In genomic region chr3:186255703-186256331, GRCh38 we compare ENCODE assay signal across 8 cellular contexts.
DNase-seq lines count a peak whose midpoint lies in the region; ATAC-seq, FAIRE-seq and TF ChIP-seq lines count a peak whose summit lies in the region.
"Had no signal": no experiment of that assay in that cellular context is flagged by ENCODE, and none has a peak within 500 bp of the region (broad histone marks: within the 10 kb centered on the region; RNA-seq: fewer than 3 reads in every experiment).

No MANE protein-coding gene starts in this region.

- WGBS in HepG2 (ENCODE audit: low lambda C conversion rate): 77% methylated on average over 19 of the region's 19 CpGs

- H3K4me3 ChIP-seq in Karpas-422 (ENCODE audit: low read length): no peak overlapping the region
- H3K4me3 ChIP-seq in osteoblast (ENCODE audit: insufficient read depth, low read length): no peak overlapping the region
- H3K4me3 ChIP-seq in HepG2 (replicated peaks in 1 of 3; ENCODE audit: insufficient read depth in 1 of 3, low read depth in 2 of 3, low read length in 3 of 3): no peak overlapping the region
- H3K4me3 ChIP-seq: ascending aorta had no signal

- H4K20me1 ChIP-seq in Karpas-422 (ENCODE audit: insufficient read depth, low read depth, low read length) (no peaks in the 10 kb centered on the region), osteoblast (ENCODE audit: insufficient read depth, low read length) (no peaks in the 10 kb centered on the region), HepG2 (ENCODE audit: insufficient read depth, low read length) (no peaks in the 10 kb centered on the region)

- H3K4me2 ChIP-seq in Karpas-422 (ENCODE audit: low read depth, low read length, poor library complexity, severe bottlenecking): peak overlapping the region; percentile 3
- no peak overlapping the region for H3K4me2 ChIP-seq in osteoblast (ENCODE audit: insufficient read depth, low read length)
- H3K4me2 ChIP-seq in HepG2 (ENCODE audit: low read depth, low read length): no peak overlapping the region

- CTCF ChIA-PET in MCF 10A (lab: Yijun Ruan, JAX) (interaction anchor here (0.7 to 5.7 kb wide), 3 partner anchors 30 to 285 kb away, joined by 3 to 107 read pairs (median 3); no protein-coding TSS in a partner anchor), HepG2 (lab: Yijun Ruan, JAX; ENCODE audit: low intra/inter-chr PET ratio, low total read pairs) (interaction anchor here (1.0 kb wide), 1 partner anchor 284 kb away, joined by 4 read pairs; no protein-coding TSS in a partner anchor)

- TF ChIP-seq RAD21 in HepG2 (CRISPR knock-in tag; IDR thresholded peaks at IDR 0.05): no peak

- no peaks in the 10 kb centered on the region for H3K79me2 ChIP-seq in Karpas-422 (ENCODE audit: low read length)
- no peaks in the 10 kb centered on the region for H3K79me2 ChIP-seq in osteoblast (ENCODE audit: insufficient read depth, low read length)
- H3K79me2 ChIP-seq in HepG2 (ENCODE audit: insufficient read depth, low read length): no peaks in the 10 kb centered on the region

- BruUV-seq in MCF 10A (replicated peaks; lab: Mats Ljungman, UMichigan) (no TSS peak), HepG2 (replicated peaks; lab: Mats Ljungman, UMichigan) (no TSS peak)

- H3K27ac ChIP-seq in Karpas-422 (ENCODE audit: low read length): no peak overlapping the region
- H3K27ac ChIP-seq in osteoblast (ENCODE audit: low read depth, low read length): no peak overlapping the region
- H3K27ac ChIP-seq in HepG2 (ENCODE audit: extremely low read length, insufficient read depth, low read length): no peak overlapping the region
- H3K27ac ChIP-seq: ascending aorta had no signal

- H3K27me3 ChIP-seq in Karpas-422 (ENCODE audit: low read length) (no peaks in the 10 kb centered on the region), osteoblast (ENCODE audit: insufficient read depth, low read length) (peaks cover 3% of the 10 kb centered on the region), HepG2 (ENCODE audit: control insufficient read depth in 1 of 2, insufficient read depth in 2 of 2, low read length in 2 of 2) (peaks cover 0 to 1% of the 10 kb centered on the region in 2 experiments; a peak in 1 of 5 replicates)
- H3K27me3 ChIP-seq: ascending aorta had no signal

- peaks cover 14% of the 10 kb centered on the region for H3K27me3 Mint-ChIP-seq in MCF 10A (ENCODE audit: insufficient read depth, unreplicated experiment)

- no peak for TF ChIP-seq POLR2A in HepG2 (IDR thresholded peaks at IDR 0.05; ENCODE audit: insufficient read depth in 1 of 2, low read depth in 2 of 2, low read length in 2 of 2)

- peak; percentile 29 for TF ChIP-seq CTCF in MCF 10A (IDR thresholded peaks at IDR 0.05; ENCODE audit: unreplicated experiment)
- peak; percentile 23 for TF ChIP-seq CTCF in osteoblast (IDR thresholded peaks at IDR 0.05; ENCODE audit: extremely low read depth, low read depth, low read length)
- no peak; the same call in 1 of the 2 replicates for TF ChIP-seq CTCF in HepG2 (CRISPR knock-in tag; IDR thresholded peaks at IDR 0.05)

- no peak overlapping the region for H3K27ac Mint-ChIP-seq in MCF 10A (ENCODE audit: low read depth, unreplicated experiment)

- no peaks in the 10 kb centered on the region for H3K36me3 Mint-ChIP-seq in MCF 10A (ENCODE audit: insufficient read depth, unreplicated experiment)

- in situ Hi-C loops in HepG2 (cut with HindIII; ENCODE audit: extremely low pct_ligation_motif_present, low pct_unique_long_range_greater_than_20kb): loop anchor here (25.0 kb wide), 1 partner anchor 556 kb away; the partner anchor contains the start of gene RFC4

- ATAC-seq in GM19328 (IDR thresholded peaks at IDR 0.05; ENCODE audit: unreplicated experiment): no peak
- ATAC-seq in HepG2: no peak

- POLR2A ChIA-PET in MCF 10A (lab: Yijun Ruan, JAX) (interaction anchor here (1.2 kb wide), 1 partner anchor 284 kb away, joined by 5 read pairs; no protein-coding TSS in a partner anchor), HepG2 (lab: Yijun Ruan, JAX) (no interaction called here)

- intact Hi-C loops in MCF 10A (cut with micrococcal nuclease) (loop anchor here (5.0 kb wide), 1 partner anchor 1456 kb away; no protein-coding TSS in a partner anchor), HepG2 (cut with micrococcal nuclease; ENCODE audit: unreplicated experiment) (no loop called here)

- H3K9me2 ChIP-seq in Karpas-422 (replicated peaks; ENCODE audit: insufficient read depth, low read length): no peaks in the 10 kb centered on the region

- peaks cover 33% of the 10 kb centered on the region for H3K4me1 ChIP-seq in Karpas-422 (ENCODE audit: low read length)
- H3K4me1 ChIP-seq in osteoblast (ENCODE audit: insufficient read depth, low read length): peaks cover 19% of the 10 kb centered on the region
- peaks cover 6% of the 10 kb centered on the region; the same call in 1 of the 2 replicates for H3K4me1 ChIP-seq in HepG2 (ENCODE audit: insufficient read depth, low read length)

- H3K9me3 ChIP-seq in Karpas-422 (ENCODE audit: low read length): no peaks in the 10 kb centered on the region
- no peaks in the 10 kb centered on the region for H3K9me3 ChIP-seq in osteoblast (ENCODE audit: low read depth, low read length)
- H3K9me3 ChIP-seq in HepG2 (ENCODE audit: low read length): no peaks in the 10 kb centered on the region
- H3K9me3 ChIP-seq: ascending aorta had no signal

- H2AFZ ChIP-seq in Karpas-422 (ENCODE audit: low read length) (no peak overlapping the region), osteoblast (ENCODE audit: low read length) (no peak overlapping the region), HepG2 (ENCODE audit: low read length) (no peak overlapping the region)

- peak; percentile 66 for FAIRE-seq in GM18507 (lab: Jason Lieb, UNC)
- no peak for FAIRE-seq in HepG2 (lab: Jason Lieb, UNC)

- H3K4me3 Mint-ChIP-seq in MCF 10A (ENCODE audit: unreplicated experiment): no peak overlapping the region

- no peaks in the 10 kb centered on the region for H3K9me3 Mint-ChIP-seq in MCF 10A (ENCODE audit: unreplicated experiment)

- H3K4me1 Mint-ChIP-seq in MCF 10A (ENCODE audit: insufficient read depth, unreplicated experiment): peaks cover 14% of the 10 kb centered on the region

- DNase-seq in GM18507 (ENCODE audit: extremely low spot score, insufficient read length, low read depth) (no peak), Karpas-422 (peak; percentile 91), MCF 10A (ENCODE audit: unreplicated experiment) (peak; percentile 14), osteoblast (ENCODE audit: insufficient read length, low spot score, missing footprints) (no peak), H4 (ENCODE audit: low spot score) (no peak), HepG2 (ENCODE audit: low spot score) (no peak)

- H3K36me3 ChIP-seq in Karpas-422 (ENCODE audit: insufficient read depth, low read length): no peaks in the 10 kb centered on the region
- H3K36me3 ChIP-seq in osteoblast (ENCODE audit: insufficient read depth, low read length): no peaks in the 10 kb centered on the region
- no peaks in the 10 kb centered on the region for H3K36me3 ChIP-seq in HepG2 (replicated peaks in 1 of 2; ENCODE audit: control insufficient read depth in 1 of 2, insufficient read depth in 2 of 2, low read length in 2 of 2)

- TF ChIP-seq EP300 in HepG2 (IDR thresholded peaks at IDR 0.05; ENCODE audit: low read depth in 2 of 2, low read length in 2 of 2): no peak
- no peak for TF ChIP-seq EP300 in HepG2 (CRISPR knock-in tag; IDR thresholded peaks at IDR 0.05; ENCODE audit: borderline replicate concordance)

- H3K9ac ChIP-seq in Karpas-422 (ENCODE audit: low read length) (no peak overlapping the region), HepG2 (ENCODE audit: insufficient read depth, low read depth, low read length) (no peak overlapping the region)

TF ChIP-seq in HepG2, 621 proteins besides CTCF, POLR2A, EP300 and RAD21 (continues in another document):
- TF ChIP-seq NCOA2 (CRISPR knock-in tag; IDR thresholded peaks at IDR 0.05) (no peak), SETDB1 (CRISPR knock-in tag; IDR thresholded peaks at IDR 0.05; ENCODE audit: borderline replicate concordance) (no peak), ZNF589 (CRISPR knock-in tag; conservative IDR thresholded peaks at IDR 0.05) (no peak), SMAD3 (CRISPR knock-in tag; IDR thresholded peaks at IDR 0.05) (no peak), ZNF790 (CRISPR knock-in tag; IDR thresholded peaks at IDR 0.05; ENCODE audit: borderline replicate concordance) (no peak), NR2F6 (IDR thresholded peaks at IDR 0.05) (no peak), NR2F6 (CRISPR knock-in tag; IDR thresholded peaks at IDR 0.05) (no peak), ATF2 (CRISPR knock-in tag; IDR thresholded peaks at IDR 0.05) (no peak), HOXA5 (CRISPR knock-in tag; IDR thresholded peaks at IDR 0.05) (no peak), ZMYM4 (CRISPR knock-in tag; IDR thresholded peaks at IDR 0.05) (no peak)

Comparison
In these comparisons a context has a peak if more than half of its experiments do, and no peak if none do; other contexts are left out.
1. DNase-seq: peak in Karpas-422 (single experiment) and MCF 10A (single experiment); none in GM18507 (single experiment), osteoblast (single experiment), H4 (single experiment) and HepG2 (single experiment).